1 cellular context compared by ENCODE assay signal in the genomic region with DNA sequence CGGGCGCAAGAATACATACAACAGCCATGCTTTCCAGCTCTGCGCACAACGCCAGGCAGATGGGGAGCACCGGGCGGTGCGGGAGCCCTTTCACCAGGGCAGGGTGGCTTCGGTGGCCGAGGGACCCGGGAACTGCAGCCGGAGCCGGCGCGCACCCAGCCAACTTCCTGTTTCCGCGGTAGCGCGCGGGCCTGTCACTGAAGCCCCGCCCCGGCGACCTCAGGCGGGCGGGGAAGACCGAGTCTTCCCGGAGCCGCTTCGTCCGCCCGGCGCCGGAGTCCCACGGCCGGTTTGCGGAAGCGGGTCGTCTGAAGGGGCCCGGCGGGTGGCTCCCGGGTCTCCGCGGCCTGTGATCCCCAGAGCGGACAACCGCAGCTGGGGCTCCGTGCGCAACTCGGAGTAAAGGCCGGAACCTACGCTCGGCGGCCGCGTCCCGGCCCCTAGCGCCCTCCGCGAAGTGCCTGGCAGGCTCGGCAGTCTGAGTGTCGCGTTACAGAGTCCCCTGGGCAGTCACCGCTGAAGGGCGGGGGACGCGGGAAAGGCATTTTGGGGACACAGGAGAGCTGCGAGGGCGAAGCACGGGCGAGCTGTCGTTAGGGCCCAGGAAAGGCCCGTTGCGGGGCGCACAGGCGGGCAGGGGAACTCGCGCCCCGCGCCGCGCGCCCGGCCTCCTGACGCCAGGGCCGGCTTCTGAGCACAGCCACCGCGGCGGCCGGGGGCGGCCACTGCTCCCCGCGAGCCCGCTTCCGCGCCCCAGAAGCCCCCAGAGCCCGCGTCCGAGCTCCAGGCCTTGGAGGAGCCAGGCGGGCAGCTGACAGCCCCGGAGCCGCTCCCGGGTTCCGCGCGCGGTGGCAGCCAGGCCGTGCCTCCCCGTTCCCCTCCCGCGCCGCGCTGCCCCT.
TF ChIP-seq lines count a peak whose summit lies in the region.

A gene with protein sequence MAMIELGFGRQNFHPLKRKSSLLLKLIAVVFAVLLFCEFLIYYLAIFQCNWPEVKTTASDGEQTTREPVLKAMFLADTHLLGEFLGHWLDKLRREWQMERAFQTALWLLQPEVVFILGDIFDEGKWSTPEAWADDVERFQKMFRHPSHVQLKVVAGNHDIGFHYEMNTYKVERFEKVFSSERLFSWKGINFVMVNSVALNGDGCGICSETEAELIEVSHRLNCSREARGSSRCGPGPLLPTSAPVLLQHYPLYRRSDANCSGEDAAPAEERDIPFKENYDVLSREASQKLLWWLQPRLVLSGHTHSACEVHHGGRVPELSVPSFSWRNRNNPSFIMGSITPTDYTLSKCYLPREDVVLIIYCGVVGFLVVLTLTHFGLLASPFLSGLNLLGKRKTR (minus strand): TSS at position 136 of the 899 bp plus-strand sequence. CDS start 11,053 bp downstream, outside the sequence.

TF ChIP-seq in GM12878, 131 proteins besides CTCF, POLR2A, EP300 and RAD21 (continued from another document and continues in another):
- no peak for TF ChIP-seq ZSCAN29 (IDR thresholded peaks at IDR 0.05)
- TF ChIP-seq, protein P1, sequence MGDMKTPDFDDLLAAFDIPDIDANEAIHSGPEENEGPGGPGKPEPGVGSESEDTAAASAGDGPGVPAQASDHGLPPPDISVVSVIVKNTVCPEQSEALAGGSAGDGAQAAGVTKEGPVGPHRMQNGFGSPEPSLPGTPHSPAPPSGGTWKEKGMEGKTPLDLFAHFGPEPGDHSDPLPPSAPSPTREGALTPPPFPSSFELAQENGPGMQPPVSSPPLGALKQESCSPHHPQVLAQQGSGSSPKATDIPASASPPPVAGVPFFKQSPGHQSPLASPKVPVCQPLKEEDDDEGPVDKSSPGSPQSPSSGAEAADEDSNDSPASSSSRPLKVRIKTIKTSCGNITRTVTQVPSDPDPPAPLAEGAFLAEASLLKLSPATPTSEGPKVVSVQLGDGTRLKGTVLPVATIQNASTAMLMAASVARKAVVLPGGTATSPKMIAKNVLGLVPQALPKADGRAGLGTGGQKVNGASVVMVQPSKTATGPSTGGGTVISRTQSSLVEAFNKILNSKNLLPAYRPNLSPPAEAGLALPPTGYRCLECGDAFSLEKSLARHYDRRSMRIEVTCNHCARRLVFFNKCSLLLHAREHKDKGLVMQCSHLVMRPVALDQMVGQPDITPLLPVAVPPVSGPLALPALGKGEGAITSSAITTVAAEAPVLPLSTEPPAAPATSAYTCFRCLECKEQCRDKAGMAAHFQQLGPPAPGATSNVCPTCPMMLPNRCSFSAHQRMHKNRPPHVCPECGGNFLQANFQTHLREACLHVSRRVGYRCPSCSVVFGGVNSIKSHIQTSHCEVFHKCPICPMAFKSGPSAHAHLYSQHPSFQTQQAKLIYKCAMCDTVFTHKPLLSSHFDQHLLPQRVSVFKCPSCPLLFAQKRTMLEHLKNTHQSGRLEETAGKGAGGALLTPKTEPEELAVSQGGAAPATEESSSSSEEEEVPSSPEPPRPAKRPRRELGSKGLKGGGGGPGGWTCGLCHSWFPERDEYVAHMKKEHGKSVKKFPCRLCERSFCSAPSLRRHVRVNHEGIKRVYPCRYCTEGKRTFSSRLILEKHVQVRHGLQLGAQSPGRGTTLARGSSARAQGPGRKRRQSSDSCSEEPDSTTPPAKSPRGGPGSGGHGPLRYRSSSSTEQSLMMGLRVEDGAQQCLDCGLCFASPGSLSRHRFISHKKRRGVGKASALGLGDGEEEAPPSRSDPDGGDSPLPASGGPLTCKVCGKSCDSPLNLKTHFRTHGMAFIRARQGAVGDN (IDR thresholded peaks at IDR 0.05), result peak; percentile 19; the same call in 1 of the 2 replicates
- TF ChIP-seq BRCA1 (IDR thresholded peaks at IDR 0.05; ENCODE audit: low read depth, low read length), result no peak
- TF ChIP-seq, protein P2, sequence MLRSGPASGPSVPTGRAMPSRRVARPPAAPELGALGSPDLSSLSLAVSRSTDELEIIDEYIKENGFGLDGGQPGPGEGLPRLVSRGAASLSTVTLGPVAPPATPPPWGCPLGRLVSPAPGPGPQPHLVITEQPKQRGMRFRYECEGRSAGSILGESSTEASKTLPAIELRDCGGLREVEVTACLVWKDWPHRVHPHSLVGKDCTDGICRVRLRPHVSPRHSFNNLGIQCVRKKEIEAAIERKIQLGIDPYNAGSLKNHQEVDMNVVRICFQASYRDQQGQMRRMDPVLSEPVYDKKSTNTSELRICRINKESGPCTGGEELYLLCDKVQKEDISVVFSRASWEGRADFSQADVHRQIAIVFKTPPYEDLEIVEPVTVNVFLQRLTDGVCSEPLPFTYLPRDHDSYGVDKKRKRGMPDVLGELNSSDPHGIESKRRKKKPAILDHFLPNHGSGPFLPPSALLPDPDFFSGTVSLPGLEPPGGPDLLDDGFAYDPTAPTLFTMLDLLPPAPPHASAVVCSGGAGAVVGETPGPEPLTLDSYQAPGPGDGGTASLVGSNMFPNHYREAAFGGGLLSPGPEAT (IDR thresholded peaks at IDR 0.05; ENCODE audit: low read depth), result 0 out of 2 replicates have a peak, but pooled peaks have one; percentile 34
- peak; percentile 39 for TF ChIP-seq CREB1 (IDR thresholded peaks at IDR 0.05; ENCODE audit: low read depth)
- TF ChIP-seq NFXL1 (IDR thresholded peaks at IDR 0.05; ENCODE audit: borderline replicate concordance), result no peak
- no peak for TF ChIP-seq FOXM1 (IDR thresholded peaks at IDR 0.05; ENCODE audit: low read depth, low read length)
- no peak for TF ChIP-seq BMI1 (IDR thresholded peaks at IDR 0.05; ENCODE audit: borderline replicate concordance)
- TF ChIP-seq HDGF (IDR thresholded peaks at IDR 0.05), result 0 out of 2 replicates have a peak, but pooled peaks have one; percentile 65
- no peak for TF ChIP-seq CBX3 (IDR thresholded peaks at IDR 0.05; ENCODE audit: borderline replicate concordance, low read depth)
- TF ChIP-seq EGR1 (IDR thresholded peaks at IDR 0.05; ENCODE audit: borderline replicate concordance in 1 of 2, low read depth in 2 of 2, low read length in 2 of 2), result 0 out of 3 replicates have a peak, but pooled peaks of 1 of the 2 experiments have one; percentile 3
- TF ChIP-seq RAD51 (IDR thresholded peaks at IDR 0.05), result no peak
- TF ChIP-seq SIX5 (IDR thresholded peaks at IDR 0.05; ENCODE audit: low read depth, low read length, severe bottlenecking), result no peak
- TF ChIP-seq, protein P3, sequence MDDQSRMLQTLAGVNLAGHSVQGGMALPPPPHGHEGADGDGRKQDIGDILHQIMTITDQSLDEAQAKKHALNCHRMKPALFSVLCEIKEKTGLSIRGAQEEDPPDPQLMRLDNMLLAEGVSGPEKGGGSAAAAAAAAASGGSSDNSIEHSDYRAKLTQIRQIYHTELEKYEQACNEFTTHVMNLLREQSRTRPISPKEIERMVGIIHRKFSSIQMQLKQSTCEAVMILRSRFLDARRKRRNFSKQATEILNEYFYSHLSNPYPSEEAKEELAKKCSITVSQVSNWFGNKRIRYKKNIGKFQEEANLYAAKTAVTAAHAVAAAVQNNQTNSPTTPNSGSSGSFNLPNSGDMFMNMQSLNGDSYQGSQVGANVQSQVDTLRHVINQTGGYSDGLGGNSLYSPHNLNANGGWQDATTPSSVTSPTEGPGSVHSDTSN (IDR thresholded peaks at IDR 0.05; ENCODE audit: insufficient replicate concordance, low read depth, low read length), result no peak
- no peak for TF ChIP-seq MYB (IDR thresholded peaks at IDR 0.05; ENCODE audit: borderline replicate concordance, low read depth, low read length)
- TF ChIP-seq ZZZ3 (IDR thresholded peaks at IDR 0.05; ENCODE audit: control insufficient read depth, insufficient read length, low read depth), result no peak
- no peak for TF ChIP-seq RFX5 (IDR thresholded peaks at IDR 0.05; ENCODE audit: low read depth, low read length)
- TF ChIP-seq JUND (IDR thresholded peaks at IDR 0.05; ENCODE audit: low read depth, low read length), result no peak
- TF ChIP-seq NR2C2 (IDR thresholded peaks at IDR 0.05; ENCODE audit: borderline replicate concordance, control insufficient read depth, insufficient read length, low read depth), result no peak
- no peak for TF ChIP-seq JUNB (IDR thresholded peaks at IDR 0.05)
- no peak for TF ChIP-seq NRF1 (conservative IDR thresholded peaks at IDR 0.05; ENCODE audit: low read depth, low read length)
- TF ChIP-seq, protein P4, sequence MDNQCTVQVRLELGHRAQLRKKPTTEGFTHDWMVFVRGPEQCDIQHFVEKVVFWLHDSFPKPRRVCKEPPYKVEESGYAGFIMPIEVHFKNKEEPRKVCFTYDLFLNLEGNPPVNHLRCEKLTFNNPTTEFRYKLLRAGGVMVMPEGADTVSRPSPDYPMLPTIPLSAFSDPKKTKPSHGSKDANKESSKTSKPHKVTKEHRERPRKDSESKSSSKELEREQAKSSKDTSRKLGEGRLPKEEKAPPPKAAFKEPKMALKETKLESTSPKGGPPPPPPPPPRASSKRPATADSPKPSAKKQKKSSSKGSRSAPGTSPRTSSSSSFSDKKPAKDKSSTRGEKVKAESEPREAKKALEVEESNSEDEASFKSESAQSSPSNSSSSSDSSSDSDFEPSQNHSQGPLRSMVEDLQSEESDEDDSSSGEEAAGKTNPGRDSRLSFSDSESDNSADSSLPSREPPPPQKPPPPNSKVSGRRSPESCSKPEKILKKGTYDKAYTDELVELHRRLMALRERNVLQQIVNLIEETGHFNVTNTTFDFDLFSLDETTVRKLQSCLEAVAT (IDR thresholded peaks at IDR 0.05), result peak; percentile 42; the same call in 1 of the 2 replicates
- TF ChIP-seq, protein P5, sequence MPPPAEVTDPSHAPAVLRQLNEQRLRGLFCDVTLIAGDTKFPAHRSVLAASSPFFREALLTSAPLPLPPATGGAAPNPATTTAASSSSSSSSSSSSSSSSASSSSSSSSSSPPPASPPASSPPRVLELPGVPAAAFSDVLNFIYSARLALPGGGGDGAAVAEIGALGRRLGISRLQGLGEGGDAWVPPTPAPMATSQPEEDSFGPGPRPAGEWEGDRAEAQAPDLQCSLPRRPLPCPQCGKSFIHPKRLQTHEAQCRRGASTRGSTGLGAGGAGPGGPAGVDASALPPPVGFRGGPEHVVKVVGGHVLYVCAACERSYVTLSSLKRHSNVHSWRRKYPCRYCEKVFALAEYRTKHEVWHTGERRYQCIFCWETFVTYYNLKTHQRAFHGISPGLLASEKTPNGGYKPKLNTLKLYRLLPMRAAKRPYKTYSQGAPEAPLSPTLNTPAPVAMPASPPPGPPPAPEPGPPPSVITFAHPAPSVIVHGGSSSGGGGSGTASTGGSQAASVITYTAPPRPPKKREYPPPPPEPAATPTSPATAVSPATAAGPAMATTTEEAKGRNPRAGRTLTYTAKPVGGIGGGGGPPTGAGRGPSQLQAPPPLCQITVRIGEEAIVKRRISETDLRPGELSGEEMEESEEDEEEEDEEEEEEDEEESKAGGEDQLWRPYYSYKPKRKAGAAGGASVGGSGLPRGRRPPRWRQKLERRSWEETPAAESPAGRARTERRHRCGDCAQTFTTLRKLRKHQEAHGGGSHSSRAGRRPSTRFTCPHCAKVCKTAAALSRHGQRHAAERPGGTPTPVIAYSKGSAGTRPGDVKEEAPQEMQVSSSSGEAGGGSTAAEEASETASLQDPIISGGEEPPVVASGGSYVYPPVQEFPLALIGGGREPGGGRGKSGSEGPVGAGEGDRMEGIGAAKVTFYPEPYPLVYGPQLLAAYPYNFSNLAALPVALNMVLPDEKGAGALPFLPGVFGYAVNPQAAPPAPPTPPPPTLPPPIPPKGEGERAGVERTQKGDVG (CRISPR knock-in tag; IDR thresholded peaks at IDR 0.05), result no peak
- peak; percentile 37; the same call in 1 of the 2 replicates for TF ChIP-seq PAX5 (IDR thresholded peaks at IDR 0.05; ENCODE audit: borderline replicate concordance, low read depth, low read length)
- TF ChIP-seq, protein P6, sequence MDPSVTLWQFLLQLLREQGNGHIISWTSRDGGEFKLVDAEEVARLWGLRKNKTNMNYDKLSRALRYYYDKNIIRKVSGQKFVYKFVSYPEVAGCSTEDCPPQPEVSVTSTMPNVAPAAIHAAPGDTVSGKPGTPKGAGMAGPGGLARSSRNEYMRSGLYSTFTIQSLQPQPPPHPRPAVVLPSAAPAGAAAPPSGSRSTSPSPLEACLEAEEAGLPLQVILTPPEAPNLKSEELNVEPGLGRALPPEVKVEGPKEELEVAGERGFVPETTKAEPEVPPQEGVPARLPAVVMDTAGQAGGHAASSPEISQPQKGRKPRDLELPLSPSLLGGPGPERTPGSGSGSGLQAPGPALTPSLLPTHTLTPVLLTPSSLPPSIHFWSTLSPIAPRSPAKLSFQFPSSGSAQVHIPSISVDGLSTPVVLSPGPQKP (IDR thresholded peaks at IDR 0.05; ENCODE audit: low read depth, low read length), result no peak
- no peak for TF ChIP-seq SUZ12 (IDR thresholded peaks at IDR 0.05; ENCODE audit: unreplicated experiment)
- TF ChIP-seq, protein P7, sequence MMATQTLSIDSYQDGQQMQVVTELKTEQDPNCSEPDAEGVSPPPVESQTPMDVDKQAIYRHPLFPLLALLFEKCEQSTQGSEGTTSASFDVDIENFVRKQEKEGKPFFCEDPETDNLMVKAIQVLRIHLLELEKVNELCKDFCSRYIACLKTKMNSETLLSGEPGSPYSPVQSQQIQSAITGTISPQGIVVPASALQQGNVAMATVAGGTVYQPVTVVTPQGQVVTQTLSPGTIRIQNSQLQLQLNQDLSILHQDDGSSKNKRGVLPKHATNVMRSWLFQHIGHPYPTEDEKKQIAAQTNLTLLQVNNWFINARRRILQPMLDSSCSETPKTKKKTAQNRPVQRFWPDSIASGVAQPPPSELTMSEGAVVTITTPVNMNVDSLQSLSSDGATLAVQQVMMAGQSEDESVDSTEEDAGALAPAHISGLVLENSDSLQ (IDR thresholded peaks at IDR 0.05), result peak; percentile 76
- TF ChIP-seq RCOR1 (conservative IDR thresholded peaks at IDR 0.05; ENCODE audit: low read depth, low read length), result no peak
- TF ChIP-seq MEF2B (IDR thresholded peaks at IDR 0.05; ENCODE audit: partially characterized antibody, poor library complexity, severe bottlenecking), result peak; percentile 31
- peak; percentile 37 for TF ChIP-seq SMAD1 (IDR thresholded peaks at IDR 0.05; ENCODE audit: low read depth, partially characterized antibody)
- TF ChIP-seq HDAC6 (IDR thresholded peaks at IDR 0.05; ENCODE audit: unreplicated experiment), result peak; percentile 52
- TF ChIP-seq, protein P8, sequence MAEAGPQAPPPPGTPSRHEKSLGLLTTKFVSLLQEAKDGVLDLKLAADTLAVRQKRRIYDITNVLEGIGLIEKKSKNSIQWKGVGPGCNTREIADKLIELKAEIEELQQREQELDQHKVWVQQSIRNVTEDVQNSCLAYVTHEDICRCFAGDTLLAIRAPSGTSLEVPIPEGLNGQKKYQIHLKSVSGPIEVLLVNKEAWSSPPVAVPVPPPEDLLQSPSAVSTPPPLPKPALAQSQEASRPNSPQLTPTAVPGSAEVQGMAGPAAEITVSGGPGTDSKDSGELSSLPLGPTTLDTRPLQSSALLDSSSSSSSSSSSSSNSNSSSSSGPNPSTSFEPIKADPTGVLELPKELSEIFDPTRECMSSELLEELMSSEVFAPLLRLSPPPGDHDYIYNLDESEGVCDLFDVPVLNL (IDR thresholded peaks at IDR 0.05; ENCODE audit: low read depth, low read length), result no peak
- TF ChIP-seq NFYA (IDR thresholded peaks at IDR 0.05; ENCODE audit: borderline replicate concordance, low read depth, low read length), result no peak
- TF ChIP-seq ZNF274 (IDR thresholded peaks at IDR 0.05; ENCODE audit: insufficient read depth, insufficient read length), result no peak
- no peak; the same call in 1 of the 2 replicates for TF ChIP-seq TCF12 (IDR thresholded peaks at IDR 0.05; ENCODE audit: low read depth, low read length)
- TF ChIP-seq, protein P9, sequence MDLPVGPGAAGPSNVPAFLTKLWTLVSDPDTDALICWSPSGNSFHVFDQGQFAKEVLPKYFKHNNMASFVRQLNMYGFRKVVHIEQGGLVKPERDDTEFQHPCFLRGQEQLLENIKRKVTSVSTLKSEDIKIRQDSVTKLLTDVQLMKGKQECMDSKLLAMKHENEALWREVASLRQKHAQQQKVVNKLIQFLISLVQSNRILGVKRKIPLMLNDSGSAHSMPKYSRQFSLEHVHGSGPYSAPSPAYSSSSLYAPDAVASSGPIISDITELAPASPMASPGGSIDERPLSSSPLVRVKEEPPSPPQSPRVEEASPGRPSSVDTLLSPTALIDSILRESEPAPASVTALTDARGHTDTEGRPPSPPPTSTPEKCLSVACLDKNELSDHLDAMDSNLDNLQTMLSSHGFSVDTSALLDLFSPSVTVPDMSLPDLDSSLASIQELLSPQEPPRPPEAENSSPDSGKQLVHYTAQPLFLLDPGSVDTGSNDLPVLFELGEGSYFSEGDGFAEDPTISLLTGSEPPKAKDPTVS (IDR thresholded peaks at IDR 0.05; ENCODE audit: low read depth, low read length), result no peak
- TF ChIP-seq FOXK2 (IDR thresholded peaks at IDR 0.05), result no peak; the same call in 1 of the 2 replicates
